ENCODE assay signal across 14 cellular contexts in the genomic region with DNA sequence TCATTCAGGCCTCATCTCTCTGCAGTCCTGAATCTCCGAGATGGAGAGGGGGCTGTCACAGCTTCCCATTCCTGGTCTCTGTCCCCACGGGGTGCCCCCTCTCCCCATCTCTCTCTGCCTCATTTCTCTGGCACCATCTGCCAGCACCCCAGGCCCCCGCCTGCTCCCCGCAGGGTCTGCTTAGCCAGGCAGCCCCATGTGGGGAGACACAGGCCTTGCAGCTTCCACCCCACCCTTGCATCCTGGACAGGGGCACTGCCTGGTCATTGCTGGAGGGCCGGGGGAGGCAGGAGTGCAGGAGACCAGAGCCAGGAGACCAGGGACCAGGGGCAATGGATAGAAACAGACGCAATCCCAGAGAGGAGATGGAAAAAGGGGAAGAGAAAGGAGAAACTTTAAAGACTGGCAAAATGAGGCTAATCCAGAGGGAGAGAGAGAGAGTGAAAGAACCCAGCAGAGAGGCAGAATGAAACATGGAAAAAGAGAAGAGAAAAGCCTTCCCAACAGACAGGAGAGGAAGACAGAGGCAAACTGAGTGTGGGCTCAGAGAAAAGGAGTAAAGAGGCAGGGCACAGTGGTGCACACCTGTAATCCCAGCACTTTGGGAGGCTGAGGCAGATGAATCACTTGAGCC. TPM values are rescaled to one million over a fixed set of nuclear protein-coding genes. Genes with fewer than 3 reads are reported as not detected.
"Had no signal": no experiment of that assay in that cellular context is flagged by ENCODE, and none has a peak within 500 bp of the region (broad histone marks: within the 10 kb centered on the region; RNA-seq: fewer than 3 reads in every experiment).

No MANE protein-coding gene starts in this region.

- H3K4me1 ChIP-seq: breast epithelium, gastroesophageal sphincter had no signal

- H3K36me3 ChIP-seq: breast epithelium, gastroesophageal sphincter had no signal

- ATAC-seq: gastroesophageal sphincter; left colon; mucosa of descending colon; naive thymus-derived CD4-positive, alpha-beta T cell; right cardiac atrium had no signal

- H3K27ac Mint-ChIP-seq: activated T-helper 1 cell treated with anti-CD3 and anti-CD28 coated beads, Interleukin-12 subunit alpha, Interleukin-12 subunit beta, Interleukin-2, Interleukin-4 antibody, amounts not matched to agents 30 ng/mL and 10 ng/mL and 1 ng/mL, durations not matched to agents 14 hours and 24 hours and 36 hours; naive thymus-derived CD4-positive, alpha-beta T cell had no signal

- H3K36me3 Mint-ChIP-seq: naive thymus-derived CD4-positive, alpha-beta T cell had no signal

- H3K9me3 Mint-ChIP-seq: activated T-helper 1 cell treated with anti-CD3 and anti-CD28 coated beads, Interleukin-12 subunit alpha, Interleukin-12 subunit beta, Interleukin-2, Interleukin-4 antibody, amounts not matched to agents 30 ng/mL and 10 ng/mL and 1 ng/mL, durations not matched to agents 14 hours and 24 hours and 36 hours had no signal

- H3K9me3 ChIP-seq: breast epithelium, gastroesophageal sphincter, mucosa of descending colon had no signal

- H3K4me3 ChIP-seq: breast epithelium, gastroesophageal sphincter, mucosa of descending colon had no signal

- DNase-seq: activated CD4-positive, CD25-positive, alpha-beta regulatory T cell treated with anti-CD3 and anti-CD28 coated beads, Interleukin-2, amount 50 U/mL, for 72 hours; anterior cingulate cortex; erythroblast; left colon; mammary epithelial cell; mucosa of descending colon; naive thymus-derived CD4-positive, alpha-beta T cell; small intestine; T-helper 9 cell had no signal

- H3K27ac ChIP-seq: breast epithelium, gastroesophageal sphincter had no signal

- H3K4me3 Mint-ChIP-seq: activated T-helper 1 cell treated with anti-CD3 and anti-CD28 coated beads, Interleukin-12 subunit alpha, Interleukin-12 subunit beta, Interleukin-2, Interleukin-4 antibody, amounts not matched to agents 30 ng/mL and 10 ng/mL and 1 ng/mL, durations not matched to agents 14 hours and 24 hours and 36 hours; naive thymus-derived CD4-positive, alpha-beta T cell had no signal

RNA-seq across cellular contexts. Expression of a gene that starts 57.2 kb away (rescaled TPM):
- total RNA-seq: activated CD8-positive, alpha-beta memory T cell treated with anti-CD3 and anti-CD28 coated beads for 36 hours; activated T-helper 1 cell treated with anti-CD3 and anti-CD28 coated beads, Interleukin-12 subunit alpha, Interleukin-12 subunit beta, Interleukin-2, Interleukin-4 antibody, amounts not matched to agents 30 ng/mL and 10 ng/mL and 1 ng/mL, durations not matched to agents 14 hours and 24 hours and 36 hours; mammary epithelial cell; naive thymus-derived CD4-positive, alpha-beta T cell had no signal
